ENCODE assay signal across 8 cellular contexts in genomic region chr11:65290448-65291165, GRCh38. TPM values are rescaled to one million over a fixed set of nuclear protein-coding genes. Genes with fewer than 3 reads are reported as not detected.
DNase-seq lines count a peak whose midpoint lies in the region; ATAC-seq lines count a peak whose summit lies in the region.

No MANE protein-coding gene starts in this region.

- peak; percentile 50 for ATAC-seq in HG02623 (IDR thresholded peaks at IDR 0.05; ENCODE audit: unreplicated experiment)
- peak; percentile 92 to 93 for ATAC-seq in left cardiac atrium

- CTCF ChIA-PET in activated CD4-positive, alpha-beta memory T cell treated with anti-CD3 and anti-CD28 coated beads, Interleukin-2, amount 10 ng/mL, durations not matched to agents 7 days and 5 days (lab: Charles Lee), result interaction anchor here (1.2 kb wide), 1 partner anchor 25 kb away, joined by 4 read pairs; no protein-coding TSS in a partner anchor

- peak overlapping the region; percentile 86 for H3K9ac ChIP-seq in skeletal muscle satellite cell (ENCODE audit: low read depth, low read length)

- DNase-seq in AG08396 (ENCODE audit: low spot score) (peak; percentile 86), left cardiac atrium (peak; percentile 96), LoVo (ENCODE audit: low spot score) (no peak), iPS-NIHi11 (ENCODE audit: low spot score) (no peak)
- no peak for DNase-seq in activated CD4-positive, alpha-beta memory T cell treated with anti-CD3 and anti-CD28 coated beads, Interleukin-2, amount 10 ng/mL, durations not matched to agents 7 days and 5 days
- DNase-seq in stimulated activated CD4-positive, alpha-beta T cell treated with anti-CD3 and anti-CD28 coated beads, Interleukin-4, amount 100 ng/mL, for 4 hours, result no peak

- H3K9me3 Mint-ChIP-seq in activated CD4-positive, alpha-beta memory T cell treated with anti-CD3 and anti-CD28 coated beads, Interleukin-2, amount 10 ng/mL, durations not matched to agents 7 days and 5 days, result no peaks in the 10 kb centered on the region

- H3K27me3 Mint-ChIP-seq in activated CD4-positive, alpha-beta memory T cell treated with anti-CD3 and anti-CD28 coated beads, Interleukin-2, amount 10 ng/mL, durations not matched to agents 7 days and 5 days, result no peaks in the 10 kb centered on the region

- intact Hi-C loops in left cardiac atrium (cut with DNase I), result no loop called here

- POLR2A ChIA-PET in activated CD4-positive, alpha-beta memory T cell treated with anti-CD3 and anti-CD28 coated beads, Interleukin-2, amount 10 ng/mL, durations not matched to agents 7 days and 5 days (lab: Charles Lee), result interaction anchor here (0.8 to 1.1 kb wide), 2 partner anchors 14 to 29 kb away, joined by 3 to 4 read pairs; partner anchors contain the start of gene POLA2

- peak overlapping the region; percentile 55 for H3K4me3 ChIP-seq in skeletal muscle satellite cell (ENCODE audit: low read length)

- no peaks in the 10 kb centered on the region for H3K27me3 ChIP-seq in skeletal muscle satellite cell (ENCODE audit: control insufficient read depth, insufficient read depth, low read length)

- peaks cover 12% of the 10 kb centered on the region for H3K4me1 Mint-ChIP-seq in activated CD4-positive, alpha-beta memory T cell treated with anti-CD3 and anti-CD28 coated beads, Interleukin-2, amount 10 ng/mL, durations not matched to agents 7 days and 5 days

- H3K36me3 Mint-ChIP-seq in activated CD4-positive, alpha-beta memory T cell treated with anti-CD3 and anti-CD28 coated beads, Interleukin-2, amount 10 ng/mL, durations not matched to agents 7 days and 5 days (ENCODE audit: low read depth), result peaks cover 71% of the 10 kb centered on the region

- peak overlapping the region; percentile 80 for H3K4me2 ChIP-seq in skeletal muscle satellite cell (ENCODE audit: low read length)

- H3K4me3 Mint-ChIP-seq in activated CD4-positive, alpha-beta memory T cell treated with anti-CD3 and anti-CD28 coated beads, Interleukin-2, amount 10 ng/mL, durations not matched to agents 7 days and 5 days, result no peak overlapping the region

- peaks cover 40% of the 10 kb centered on the region for H3K4me1 ChIP-seq in skeletal muscle satellite cell (ENCODE audit: control insufficient read depth, insufficient read depth, low read length)

- H3K27ac Mint-ChIP-seq in activated CD4-positive, alpha-beta memory T cell treated with anti-CD3 and anti-CD28 coated beads, Interleukin-2, amount 10 ng/mL, durations not matched to agents 7 days and 5 days, result peak overlapping the region; percentile 57

- peaks cover 35% of the 10 kb centered on the region for H3K36me3 ChIP-seq in skeletal muscle satellite cell (ENCODE audit: insufficient read depth, low read length)

- H3K9me3 ChIP-seq in skeletal muscle satellite cell (replicated peaks; ENCODE audit: low read length), result no peaks in the 10 kb centered on the region

RNA-seq across cellular contexts. Expression of gene CDC42EP2, which starts 24.1 kb away (rescaled TPM):
- total RNA-seq in activated CD4-positive, alpha-beta memory T cell treated with anti-CD3 and anti-CD28 coated beads, Interleukin-2, amount 10 ng/mL, durations not matched to agents 7 days and 5 days, result under 1 TPM; 0.38 to 0.70 TPM
- total RNA-seq in left cardiac atrium, result 10 to 100 TPM; 21.7 to 28.9 TPM
- total RNA-seq in skeletal muscle satellite cell (2012; rRNA removed), result 18.0 and 36.9 TPM in 2 replicates

RNA-seq across cellular contexts. Expression of gene POLA2, which starts 28.8 kb away (rescaled TPM):
- total RNA-seq in activated CD4-positive, alpha-beta memory T cell treated with anti-CD3 and anti-CD28 coated beads, Interleukin-2, amount 10 ng/mL, durations not matched to agents 7 days and 5 days, result 10 to 100 TPM; 42.0 to 51.1 TPM
- 1 to 10 TPM; 5.3 to 7.3 TPM for total RNA-seq in left cardiac atrium
- total RNA-seq in skeletal muscle satellite cell (2012; rRNA removed), result 6.6 and 12.7 TPM in 2 replicates

RNA-seq across cellular contexts. Expression of gene DPF2, which starts 43.0 kb away (rescaled TPM):
- 10 to 100 TPM; 80.7 to 82.0 TPM for total RNA-seq in activated CD4-positive, alpha-beta memory T cell treated with anti-CD3 and anti-CD28 coated beads, Interleukin-2, amount 10 ng/mL, durations not matched to agents 7 days and 5 days
- total RNA-seq in left cardiac atrium, result 10 to 100 TPM; 46.7 to 47.7 TPM
- 32.3 and 34.5 TPM in 2 replicates for total RNA-seq in skeletal muscle satellite cell (2012; rRNA removed)

Comparison
In these comparisons a context has a peak if more than half of its experiments do, and no peak if none do; other contexts are left out.
1. DNase-seq: peak in AG08396 (single experiment) and left cardiac atrium (single experiment); none in activated CD4-positive, alpha-beta memory T cell treated with anti-CD3 and anti-CD28 coated beads, Interleukin-2, amount 10 ng/mL, durations not matched to agents 7 days and 5 days (single experiment), LoVo (single experiment), stimulated activated CD4-positive, alpha-beta T cell treated with anti-CD3 and anti-CD28 coated beads, Interleukin-4, amount 100 ng/mL, for 4 hours (0 of 2) and iPS-NIHi11 (single experiment).
2. RNA of gene CDC42EP2, which starts 24.1 kb away (total RNA-seq): 21.7 to 28.9 TPM in left cardiac atrium; 0.38 to 0.70 TPM in activated CD4-positive, alpha-beta memory T cell treated with anti-CD3 and anti-CD28 coated beads, Interleukin-2, amount 10 ng/mL, durations not matched to agents 7 days and 5 days; every median in the first group is over 10 times any median in the second.
3. RNA of gene POLA2, which starts 28.8 kb away (total RNA-seq): 42.0 to 51.1 TPM in activated CD4-positive, alpha-beta memory T cell treated with anti-CD3 and anti-CD28 coated beads, Interleukin-2, amount 10 ng/mL, durations not matched to agents 7 days and 5 days; 5.3 to 7.3 TPM in left cardiac atrium; every median in the first group is over 4 times any median in the second.